ENCODE assay signal across 28 cellular contexts in genomic region chr10:100684688-100685235, GRCh38.
DNase-seq lines count a peak whose midpoint lies in the region; ATAC-seq, FAIRE-seq and TF ChIP-seq lines count a peak whose summit lies in the region.
"Had no signal": no experiment of that assay in that cellular context is flagged by ENCODE, and none has a peak within 500 bp of the region (broad histone marks: within the 10 kb centered on the region; RNA-seq: fewer than 3 reads in every experiment).

No MANE protein-coding gene starts in this region.

- H4K5ac ChIP-seq in H1 (ENCODE audit: insufficient read length, low read depth, low read length) (no peak overlapping the region), mesendoderm (ENCODE audit: low read length) (no peak overlapping the region)

- peak overlapping the region; percentile 80 for H2BK12ac ChIP-seq in H1 (ENCODE audit: low read depth, low read length)

- WGBS in H1 (ENCODE audit: extremely low coverage in 1 of 2, insufficient coverage in 1 of 2, insufficient read length in 1 of 2, insufficient replicate concordance in 2 of 2, low coverage in 1 of 2, low lambda C conversion rate in 2 of 2, missing lambda C conversion rate in 1 of 2), 2 experiments = 14% methylated on average over 9 of the region's 9 CpGs; no CpG with 5 or more reads in 1 of the 2 experiments
- no CpG with 5 or more reads among the region's 9 CpGs for WGBS in mesendoderm (ENCODE audit: extremely low coverage, insufficient coverage, low lambda C conversion rate)

- H3K36me3 ChIP-seq in BE2C (no peaks in the 10 kb centered on the region), HEK293 (ENCODE audit: control insufficient read depth in 2 of 2, insufficient read depth in 1 of 2, low read length in 2 of 2) (no peaks in the 10 kb centered on the region), H1 (ENCODE audit: control insufficient read depth in 2 of 4, insufficient read depth in 4 of 4, low read length in 3 of 4) (no peaks in the 10 kb centered on the region), mesendoderm (ENCODE audit: control insufficient read depth, insufficient read depth, low read length) (no peaks in the 10 kb centered on the region)
- H3K36me3 ChIP-seq: HAP-1, SJSA1 had no signal

- H4K91ac ChIP-seq in H1 (replicated peaks; ENCODE audit: insufficient read length, low read length) = no peak overlapping the region

- H2AK5ac ChIP-seq in H1 (ENCODE audit: low read depth, low read length) (no peak overlapping the region), mesendoderm (ENCODE audit: low read length) (no peak overlapping the region)

- H3K56ac ChIP-seq in H1 (replicated peaks; ENCODE audit: insufficient read length, low read depth, low read length) = no peak overlapping the region
- H3K56ac ChIP-seq in mesendoderm (ENCODE audit: low read length) = peak overlapping the region; percentile 43

- H3K18ac ChIP-seq in H1 (ENCODE audit: extremely low read depth, low read length) (peak overlapping the region; percentile 36; the same call in 1 of the 2 replicates), mesendoderm (ENCODE audit: low read length) (no peak overlapping the region)

- H3K14ac ChIP-seq in H1 (ENCODE audit: insufficient read length) = no peak overlapping the region

- H3K9ac ChIP-seq in H1 (replicated peaks in 1 of 4; ENCODE audit: extremely low read depth in 1 of 4, low read depth in 3 of 4, low read length in 3 of 4) (peak overlapping the region in 1 of 4 experiments; percentile 13; a peak in 1 of 7 replicates), mesendoderm (ENCODE audit: low read length) (no peak overlapping the region)

- H2BK15ac ChIP-seq in H1 (ENCODE audit: low read length) = peak overlapping the region; percentile 81; the same call in 1 of the 2 replicates
- H2BK15ac ChIP-seq in mesendoderm (replicated peaks; ENCODE audit: low read depth) = no peak overlapping the region

- FAIRE-seq in H1 (lab: Jason Lieb, UNC) = no peak
- FAIRE-seq: GM12891, HepG2, K562 had no signal

- TF ChIP-seq POLR2A in H1 (IDR thresholded peaks at IDR 0.05; ENCODE audit: control extremely low read depth in 1 of 2, low read depth in 2 of 2, low read length in 2 of 2) = no peak

- TF ChIP-seq EP300 in H1 (IDR thresholded peaks at IDR 0.05; ENCODE audit: borderline replicate concordance in 1 of 2, low read depth in 2 of 2, low read length in 2 of 2) = no peak

- H3K4ac ChIP-seq in H1 (replicated peaks; ENCODE audit: insufficient read length, low read depth, low read length) (peak overlapping the region; percentile 75), mesendoderm (ENCODE audit: low read depth, low read length) (no peak overlapping the region)

- H2BK20ac ChIP-seq in H1 (ENCODE audit: low read length) = peak overlapping the region; percentile 93; the same call in 1 of the 2 replicates

- POLR2A ChIA-PET in HEK293 (lab: Yijun Ruan, JAX) = no interaction called here
- POLR2A ChIA-PET in H1 (lab: Charles Lee; ENCODE audit: partially characterized antibody) = no interaction called here

- H3K4me3 ChIP-seq in BE2C (ENCODE audit: low read depth, low read length) (peak overlapping the region; percentile 42; the same call in 1 of the 2 replicates), HEK293 (ENCODE audit: low read depth, low read length) (no peak overlapping the region), H1 (ENCODE audit: extremely low read depth in 1 of 4, insufficient read depth in 2 of 4, low read depth in 3 of 4, low read length in 4 of 4) (peak overlapping the region; percentile 11 to 53 (median 24); a peak in 6 of 8 replicates), mesendoderm (ENCODE audit: low read length) (no peak overlapping the region)
- H3K4me3 ChIP-seq: HAP-1, K562, SJSA1 had no signal

- H3K27me3 ChIP-seq in BE2C (no peaks in the 10 kb centered on the region), H1 (replicated peaks in 1 of 4; ENCODE audit: control insufficient read depth in 3 of 4, extremely low read depth in 1 of 4, insufficient read depth in 3 of 4, low read length in 3 of 4) (peaks cover 12 to 71% (median 61%) of the 10 kb centered on the region in 4 experiments), mesendoderm (ENCODE audit: insufficient read depth, low read length, poor library complexity) (peaks cover 13% of the 10 kb centered on the region)

- peak overlapping the region; percentile 68 to 88 for H3K4me2 ChIP-seq in H1 (ENCODE audit: insufficient read depth in 1 of 2, low read depth in 2 of 2, low read length in 2 of 2)
- H3K4me2 ChIP-seq in mesendoderm (ENCODE audit: low read length) = no peak overlapping the region

- ATAC-seq in HG02970 (IDR thresholded peaks at IDR 0.05; ENCODE audit: low FRiP score, unreplicated experiment) = no peak
- no peak for ATAC-seq in HG03280 (IDR thresholded peaks at IDR 0.05; ENCODE audit: unreplicated experiment)
- ATAC-seq: CD8-positive, alpha-beta T cell; HepG2; K562 had no signal

- TF ChIP-seq RAD21 in H1 (IDR thresholded peaks at IDR 0.05 in 1 of 2, conservative IDR thresholded peaks at IDR 0.05 in 1 of 2; ENCODE audit: low read depth in 2 of 2, low read length in 2 of 2) = no peak

- peaks cover 0 to 5% of the 10 kb centered on the region in 2 experiments for H4K20me1 ChIP-seq in H1 (replicated peaks in 1 of 2; ENCODE audit: control insufficient read depth in 1 of 2, insufficient read depth in 2 of 2, low read length in 2 of 2)

- H3K79me1 ChIP-seq in H1 (ENCODE audit: low read depth, low read length) (no peaks in the 10 kb centered on the region), mesendoderm (ENCODE audit: low read length) (no peaks in the 10 kb centered on the region)

- H3K4me1 ChIP-seq in BE2C (peaks cover 32% of the 10 kb centered on the region), HEK293 (ENCODE audit: control insufficient read depth, insufficient read depth, low read length) (0 out of 2 replicates have a peak, but pooled peaks cover 5% of the 10 kb centered on the region), H1 (replicated peaks in 1 of 4; ENCODE audit: control insufficient read depth in 3 of 4, insufficient read depth in 4 of 4, low read length in 3 of 4) (peaks cover 3 to 24% (median 10%) of the 10 kb centered on the region in 4 experiments), mesendoderm (ENCODE audit: control insufficient read depth, low read depth, low read length) (peaks cover 2% of the 10 kb centered on the region)
- H3K4me1 ChIP-seq: Caco-2, HAP-1, SJSA1 had no signal

- H3K9me3 ChIP-seq in BE2C (no peaks in the 10 kb centered on the region), HEK293 (ENCODE audit: control insufficient read depth, insufficient read depth, low read depth, low read length) (no peaks in the 10 kb centered on the region), H1 (ENCODE audit: insufficient read depth in 2 of 2, low read depth in 1 of 2, low read length in 1 of 2) (no peaks in the 10 kb centered on the region)
- H3K9me3 ChIP-seq: Caco-2, HAP-1, SJSA1 had no signal

- DNase-seq in BE2C = no peak
- DNase-seq in H1 (ENCODE audit: low read depth in 1 of 2, low spot score in 2 of 2) = no peak
- no peak for DNase-seq in mesendoderm
- no peak for DNase-seq in HuH-7.5 (ENCODE audit: low spot score)
- DNase-seq in stimulated activated CD4-positive, alpha-beta T cell treated with anti-CD3 and anti-CD28 coated beads, Interleukin-4, amount 100 ng/mL, for 4 hours = no peak
- DNase-seq: 8988T; C1 segment of cervical spinal cord; Caco-2; CD8-positive, alpha-beta T cell; DMS79; EL; GF-D8; Kasumi-1; NCI-H146; NCI-H1930; NCI-H446 treated with DMSO at 0.1 percent for 48 hours; NCI-H526; NCI-H82; Right ventricle myocardium superior; RPMI8226 had no signal

- H2AFZ ChIP-seq in H1 (ENCODE audit: low read length) = peak overlapping the region; percentile 47

- H3K27ac ChIP-seq in HEK293 (ENCODE audit: extremely low read depth, low read depth, low read length) = no peak overlapping the region
- H3K27ac ChIP-seq in H1 (ENCODE audit: low read depth, low read length) = no peak overlapping the region
- H3K27ac ChIP-seq in mesendoderm (ENCODE audit: low read depth, low read length) = no peak overlapping the region
- H3K27ac ChIP-seq: SJSA1 had no signal

- no peak overlapping the region for H4K8ac ChIP-seq in H1 (ENCODE audit: extremely low read depth, insufficient read depth, low read length)
- no peak overlapping the region for H4K8ac ChIP-seq in mesendoderm (ENCODE audit: low read depth, low read length)

- peak overlapping the region; percentile 41; the same call in 1 of the 2 replicates for H2BK5ac ChIP-seq in H1 (ENCODE audit: low read depth, low read length)
- H2BK5ac ChIP-seq in mesendoderm (ENCODE audit: low read length) = no peak overlapping the region

- TF ChIP-seq CTCF in BE2C (IDR thresholded peaks at IDR 0.05; ENCODE audit: low read depth, low read length) (no peak), HEK293 (tag by site-specific recombination; IDR thresholded peaks at IDR 0.05) (no peak), H1 (IDR thresholded peaks at IDR 0.05; ENCODE audit: control extremely low read depth in 1 of 3, insufficient read depth in 1 of 3, low read depth in 1 of 3, low read length in 3 of 3) (no peak)

- peaks cover 9% of the 10 kb centered on the region; the same call in 1 of the 2 replicates for H3K23me2 ChIP-seq in H1 (ENCODE audit: low read depth, low read length)

- no peak overlapping the region for H2BK120ac ChIP-seq in H1 (replicated peaks; ENCODE audit: low read depth, low read length)
- no peak overlapping the region for H2BK120ac ChIP-seq in mesendoderm (ENCODE audit: low read depth, low read length)

- H3K79me2 ChIP-seq in H1 (ENCODE audit: control insufficient read depth in 1 of 2, insufficient read depth in 2 of 2, low read length in 2 of 2) (no peaks in the 10 kb centered on the region), mesendoderm (ENCODE audit: control insufficient read depth, insufficient read depth, low read length) (no peaks in the 10 kb centered on the region)

- H3K23ac ChIP-seq in H1 (ENCODE audit: insufficient read length) (no peak overlapping the region), mesendoderm (ENCODE audit: low read length) (no peak overlapping the region)

- CTCF ChIA-PET in HEK293 (lab: Yijun Ruan, JAX) (interaction anchor here (0.7 kb wide), 1 partner anchor 283 kb away, joined by 4 read pairs; no protein-coding TSS in a partner anchor), H1 (lab: Charles Lee; ENCODE audit: partially characterized antibody) (interaction anchor here (0.7 to 3.1 kb wide), 6 partner anchors 14 to 133 kb away, joined by 3 to 13 read pairs (median 4); no protein-coding TSS in a partner anchor)

TF ChIP-seq in HEK293, 187 proteins besides CTCF, POLR2A, EP300 and RAD21 (continues in another document):
- no peak for TF ChIP-seq ZNF843 (tag by site-specific recombination; IDR thresholded peaks at IDR 0.05)
- peak; percentile 56; the same call in 1 of the 2 replicates for TF ChIP-seq ZNF366 (tag by site-specific recombination; conservative IDR thresholded peaks at IDR 0.05)
- TF ChIP-seq OVOL3 (tag by site-specific recombination; IDR thresholded peaks at IDR 0.05) = no peak

TF ChIP-seq in H1, 55 proteins besides CTCF, POLR2A, EP300 and RAD21 (continues in another document):
- no peak for TF ChIP-seq HDAC2 (IDR thresholded peaks at IDR 0.05; ENCODE audit: borderline replicate concordance in 1 of 2, low read depth in 2 of 2, low read length in 2 of 2)
- TF ChIP-seq TCF12 (IDR thresholded peaks at IDR 0.05; ENCODE audit: low read depth, low read length) = no peak
- no peak for TF ChIP-seq SRF (IDR thresholded peaks at IDR 0.05; ENCODE audit: low read depth, low read length)
- TF ChIP-seq SAP30 (IDR thresholded peaks at IDR 0.05; ENCODE audit: insufficient read depth, insufficient replicate concordance, low read length) = no peak
- no peak for TF ChIP-seq YY1 (IDR thresholded peaks at IDR 0.05; ENCODE audit: low read depth, low read length)

Comparison
In these comparisons a context has a peak if more than half of its experiments do, and no peak if none do; other contexts are left out.
1. H3K4me3 ChIP-seq: peak in BE2C (single experiment) and H1 (4 of 4); none in HEK293 (single experiment) and mesendoderm (single experiment).